Comparison of ENCODE assay signal across 12 cellular contexts in genomic region chr1:178664278-178664677, GRCh38.
DNase-seq lines count a peak whose midpoint lies in the region; ATAC-seq and TF ChIP-seq lines count a peak whose summit lies in the region.
"Had no signal": no experiment of that assay in that cellular context is flagged by ENCODE, and none has a peak within 500 bp of the region (broad histone marks: within the 10 kb centered on the region; RNA-seq: fewer than 3 reads in every experiment).

No MANE protein-coding gene starts in this region.

- peak; percentile 77 for ATAC-seq in HG03108 (IDR thresholded peaks at IDR 0.05; ENCODE audit: unreplicated experiment)
- ATAC-seq: pancreas had no signal

- H3K9me3 ChIP-seq in Peyer's patch: no peaks in the 10 kb centered on the region
- H3K9me3 ChIP-seq: BE2C, pancreas had no signal

- H3K27me3 ChIP-seq in Peyer's patch: no peaks in the 10 kb centered on the region
- H3K27me3 ChIP-seq: BE2C, pancreas had no signal

- peak overlapping the region in 2 of 4 donors; percentile 34 to 62 for H3K27ac ChIP-seq in Peyer's patch
- H3K27ac ChIP-seq: pancreas had no signal

- no peak for TF ChIP-seq POLR2A in Peyer's patch (IDR thresholded peaks at IDR 0.05)

- H3K4me3 ChIP-seq in GM12864 (ENCODE audit: low read depth, low read length): no peak overlapping the region
- no peak overlapping the region for H3K4me3 ChIP-seq in Peyer's patch
- H3K4me3 ChIP-seq: pancreas had no signal

- peak; percentile 77 for DNase-seq in GM12864 (ENCODE audit: low read depth)
- peak; percentile 20 for DNase-seq in GM20000 (ENCODE audit: low spot score)
- peak in 2 of 3 donors; percentile 75 to 80 for DNase-seq in Peyer's patch
- no peak for DNase-seq in HCEC 1CT
- DNase-seq in 8988T: no peak
- DNase-seq in glomerular visceral epithelial cell (ENCODE audit: extremely low spot score): no peak
- DNase-seq in middle frontal gyrus (ENCODE audit: extremely low spot score, low spot score): no peak
- DNase-seq: activated CD4-positive, alpha-beta T cell treated with anti-CD3 and anti-CD28 coated beads, Interleukin-2, amount 10 ng/mL, durations not matched to agents 24 days and 14 days; BE2C; H7; pancreas had no signal

- TF ChIP-seq CTCF in GM12864 (IDR thresholded peaks at IDR 0.05; ENCODE audit: low read depth, low read length, missing control alignments): no peak
- no peak for TF ChIP-seq CTCF in GM20000 (IDR thresholded peaks at IDR 0.05; ENCODE audit: extremely low read depth, missing control alignments)
- no peak for TF ChIP-seq CTCF in Peyer's patch (IDR thresholded peaks at IDR 0.05)

- no peaks in the 10 kb centered on the region for H3K4me1 ChIP-seq in Peyer's patch
- H3K4me1 ChIP-seq: BE2C, pancreas had no signal

- no peaks in the 10 kb centered on the region for H3K36me3 ChIP-seq in Peyer's patch
- H3K36me3 ChIP-seq: BE2C, pancreas had no signal

Comparison
In these comparisons a context has a peak if more than half of its experiments do, and no peak if none do; other contexts are left out.
1. DNase-seq: peak in GM12864 (single experiment), GM20000 (single experiment) and Peyer's patch (2 of 3); none in HCEC 1CT (single experiment), 8988T (single experiment), glomerular visceral epithelial cell (single experiment) and middle frontal gyrus (single experiment).